Comparison of ENCODE assay signal across 25 cellular contexts in genomic region chr2:165636959-165637358, GRCh38.
"Had no signal": no experiment of that assay in that cellular context is flagged by ENCODE, and none has a peak within 500 bp of the region (broad histone marks: within the 10 kb centered on the region; RNA-seq: fewer than 3 reads in every experiment).

No MANE protein-coding gene starts in this region.

- H3K79me2 ChIP-seq: parathyroid adenoma had no signal

- H3K27ac ChIP-seq: colonic mucosa, gastrocnemius medialis, neural progenitor cell, parathyroid adenoma, right lobe of liver, suprapubic skin, vagina had no signal

- FAIRE-seq: kidney, small intestine had no signal

- ATAC-seq: gastrocnemius medialis; left lobe of liver; naive thymus-derived CD4-positive, alpha-beta T cell; right lobe of liver; stimulated activated naive CD8-positive, alpha-beta T cell treated with anti-CD3 and anti-CD28 coated beads, Interleukin-15, amount 100 ng/mL, for 72 hours had no signal

- H2AFZ ChIP-seq: neural progenitor cell, parathyroid adenoma had no signal

- H3K36me3 ChIP-seq: colonic mucosa, gastrocnemius medialis, neural progenitor cell, right lobe of liver, suprapubic skin, vagina had no signal

- H3K4me2 ChIP-seq: neural progenitor cell had no signal

- H3K9ac ChIP-seq: neural progenitor cell, parathyroid adenoma had no signal

- H3K9me3 ChIP-seq: colonic mucosa, gastrocnemius medialis, right lobe of liver, suprapubic skin, vagina had no signal

- H3K4me3 ChIP-seq: colonic mucosa, gastrocnemius medialis, lung, neural progenitor cell, right lobe of liver, suprapubic skin, vagina had no signal

- H3K27me3 ChIP-seq: colonic mucosa, gastrocnemius medialis, neural progenitor cell, right lobe of liver, suprapubic skin, vagina had no signal

- H3K4me1 ChIP-seq: colonic mucosa, gastrocnemius medialis, right lobe of liver had no signal

- DNase-seq: colonic mucosa; effector CD8-positive, alpha-beta T cell; endodermal cell; erythroblast; gastrocnemius medialis; head of caudate nucleus; kidney; mesenchymal stem cell; midbrain; naive thymus-derived CD4-positive, alpha-beta T cell; right lobe of liver; small intestine; stimulated activated CD4-positive, alpha-beta T cell treated with anti-CD3 and anti-CD28 coated beads, Interleukin-12 subunit alpha, Interleukin-12 subunit beta, amount 100 ng/mL, for 4 hours; stimulated activated CD4-positive, alpha-beta T cell treated with anti-CD3 and anti-CD28 coated beads, Interleukin-1b, Interleukin-23, amount 100 ng/mL, for 48 hours; stimulated activated CD4-positive, alpha-beta T cell treated with anti-CD3 and anti-CD28 coated beads, Interleukin-4, amount 100 ng/mL, for 1 hour; stimulated activated CD8-positive, alpha-beta memory T cell treated with anti-CD3 and anti-CD28 coated beads, Interleukin-4, amount 100 ng/mL, for 48 hours; stimulated activated naive CD4-positive, alpha-beta T cell; stimulated activated naive CD8-positive, alpha-beta T cell treated with anti-CD3 and anti-CD28 coated beads, Interleukin-15, amount 100 ng/mL, for 72 hours; trophoblast cell had no signal
